1 cellular context compared by ENCODE assay signal in the genomic region with DNA sequence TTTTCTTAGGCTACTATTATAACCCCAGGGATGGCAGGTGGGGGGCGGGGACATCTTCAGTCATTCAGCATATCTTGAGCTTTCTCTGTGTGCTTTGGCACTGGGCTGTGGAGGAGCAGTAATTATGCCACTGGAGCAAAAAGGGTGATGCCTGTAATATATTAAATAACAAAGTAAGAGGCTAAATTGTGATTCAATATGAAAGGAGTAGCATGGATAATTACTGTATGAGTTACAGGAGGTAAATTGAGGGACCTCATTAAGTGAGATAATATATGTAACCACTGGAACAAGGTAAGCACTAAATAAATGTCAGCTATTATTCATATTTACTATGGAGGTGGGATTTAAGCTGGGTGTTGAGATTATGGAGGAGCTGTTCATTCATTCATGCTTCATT.
TF ChIP-seq lines count a peak whose summit lies in the region.

No MANE protein-coding gene starts in this region.

TF ChIP-seq in K562, 482 proteins besides CTCF, POLR2A, EP300 and RAD21:
- TF ChIP-seq KLF13 (tag; IDR thresholded peaks at IDR 0.05; ENCODE audit: borderline replicate concordance, low read depth) (no peak), PHB (CRISPR knock-in tag; IDR thresholded peaks at IDR 0.05) (no peak), ZNF124 (CRISPR knock-in tag; IDR thresholded peaks at IDR 0.05) (no peak), HMGN3 (IDR thresholded peaks at IDR 0.05; ENCODE audit: borderline replicate concordance, extremely low read depth, insufficient read length, low read depth, low read length) (no peak), KAT8 (IDR thresholded peaks at IDR 0.05; ENCODE audit: low read depth) (no peak), TFAM (CRISPR knock-in tag; conservative IDR thresholded peaks at IDR 0.05) (no peak), SIX5 (IDR thresholded peaks at IDR 0.05; ENCODE audit: borderline replicate concordance in 1 of 2, insufficient read depth in 1 of 2, low read depth in 1 of 2, low read length in 2 of 2) (no peak), MTA2 (IDR thresholded peaks at IDR 0.05; ENCODE audit: low read depth) (no peak), ARID1B (IDR thresholded peaks at IDR 0.05) (no peak), HDAC2 (IDR thresholded peaks at IDR 0.05) (no peak), JUN (IDR thresholded peaks at IDR 0.05; ENCODE audit: borderline replicate concordance, low read depth, low read length) (no peak), JUN (CRISPR knock-in tag; IDR thresholded peaks at IDR 0.05; ENCODE audit: borderline replicate concordance) (no peak), ZNF165 (CRISPR knock-in tag; IDR thresholded peaks at IDR 0.05; ENCODE audit: borderline replicate concordance) (no peak)
- TF ChIP-seq, protein P1, sequence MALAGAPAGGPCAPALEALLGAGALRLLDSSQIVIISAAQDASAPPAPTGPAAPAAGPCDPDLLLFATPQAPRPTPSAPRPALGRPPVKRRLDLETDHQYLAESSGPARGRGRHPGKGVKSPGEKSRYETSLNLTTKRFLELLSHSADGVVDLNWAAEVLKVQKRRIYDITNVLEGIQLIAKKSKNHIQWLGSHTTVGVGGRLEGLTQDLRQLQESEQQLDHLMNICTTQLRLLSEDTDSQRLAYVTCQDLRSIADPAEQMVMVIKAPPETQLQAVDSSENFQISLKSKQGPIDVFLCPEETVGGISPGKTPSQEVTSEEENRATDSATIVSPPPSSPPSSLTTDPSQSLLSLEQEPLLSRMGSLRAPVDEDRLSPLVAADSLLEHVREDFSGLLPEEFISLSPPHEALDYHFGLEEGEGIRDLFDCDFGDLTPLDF (CRISPR knock-in tag; IDR thresholded peaks at IDR 0.05): no peak
- TF ChIP-seq, protein P2, sequence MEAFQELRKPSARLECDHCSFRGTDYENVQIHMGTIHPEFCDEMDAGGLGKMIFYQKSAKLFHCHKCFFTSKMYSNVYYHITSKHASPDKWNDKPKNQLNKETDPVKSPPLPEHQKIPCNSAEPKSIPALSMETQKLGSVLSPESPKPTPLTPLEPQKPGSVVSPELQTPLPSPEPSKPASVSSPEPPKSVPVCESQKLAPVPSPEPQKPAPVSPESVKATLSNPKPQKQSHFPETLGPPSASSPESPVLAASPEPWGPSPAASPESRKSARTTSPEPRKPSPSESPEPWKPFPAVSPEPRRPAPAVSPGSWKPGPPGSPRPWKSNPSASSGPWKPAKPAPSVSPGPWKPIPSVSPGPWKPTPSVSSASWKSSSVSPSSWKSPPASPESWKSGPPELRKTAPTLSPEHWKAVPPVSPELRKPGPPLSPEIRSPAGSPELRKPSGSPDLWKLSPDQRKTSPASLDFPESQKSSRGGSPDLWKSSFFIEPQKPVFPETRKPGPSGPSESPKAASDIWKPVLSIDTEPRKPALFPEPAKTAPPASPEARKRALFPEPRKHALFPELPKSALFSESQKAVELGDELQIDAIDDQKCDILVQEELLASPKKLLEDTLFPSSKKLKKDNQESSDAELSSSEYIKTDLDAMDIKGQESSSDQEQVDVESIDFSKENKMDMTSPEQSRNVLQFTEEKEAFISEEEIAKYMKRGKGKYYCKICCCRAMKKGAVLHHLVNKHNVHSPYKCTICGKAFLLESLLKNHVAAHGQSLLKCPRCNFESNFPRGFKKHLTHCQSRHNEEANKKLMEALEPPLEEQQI (IDR thresholded peaks at IDR 0.05): no peak
- TF ChIP-seq, protein P3, sequence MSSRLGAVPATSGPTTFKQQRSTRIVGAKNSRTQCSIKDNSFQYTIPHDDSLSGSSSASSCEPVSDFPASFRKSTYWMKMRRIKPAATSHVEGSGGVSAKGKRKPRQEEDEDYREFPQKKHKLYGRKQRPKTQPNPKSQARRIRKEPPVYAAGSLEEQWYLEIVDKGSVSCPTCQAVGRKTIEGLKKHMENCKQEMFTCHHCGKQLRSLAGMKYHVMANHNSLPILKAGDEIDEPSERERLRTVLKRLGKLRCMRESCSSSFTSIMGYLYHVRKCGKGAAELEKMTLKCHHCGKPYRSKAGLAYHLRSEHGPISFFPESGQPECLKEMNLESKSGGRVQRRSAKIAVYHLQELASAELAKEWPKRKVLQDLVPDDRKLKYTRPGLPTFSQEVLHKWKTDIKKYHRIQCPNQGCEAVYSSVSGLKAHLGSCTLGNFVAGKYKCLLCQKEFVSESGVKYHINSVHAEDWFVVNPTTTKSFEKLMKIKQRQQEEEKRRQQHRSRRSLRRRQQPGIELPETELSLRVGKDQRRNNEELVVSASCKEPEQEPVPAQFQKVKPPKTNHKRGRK (tag; IDR thresholded peaks at IDR 0.05): no peak
